In genomic region chr6:129686941-129687627, GRCh38 we compare ENCODE assay signal across 8 cellular contexts. TPM values are rescaled to one million over a fixed set of nuclear protein-coding genes. Genes with fewer than 3 reads are reported as not detected.
A peak's percentile ranks its signal among the peaks of the same experiment; 100 is the strongest.
DNase-seq lines count a peak whose midpoint lies in the region; ATAC-seq, FAIRE-seq and TF ChIP-seq lines count a peak whose summit lies in the region.

No MANE protein-coding gene starts in this region.

- DNase-seq in GDM1 (lab: John Stamatoyannopoulos, UW) (peak; percentile 70), Kasumi-1 (lab: John Stamatoyannopoulos, UW) (peak; percentile 76 to 81), activated T-cell treated with anti-CD3 and anti-CD28 coated beads for 48 hours (ENCODE audit: low read depth) (peak; percentile 31), left colon (no peak), posterior vena cava (ENCODE audit: low spot score) (no peak), NCI-H2081 treated with DMSO at 0.1 percent for 48 hours (lab: John Stamatoyannopoulos, UW) (no peak), kidney (no peak)

- no peaks in the 10 kb centered on the region for H3K9me3 ChIP-seq in kidney (ENCODE audit: control insufficient read depth in 1 of 2, low read length in 2 of 2)

- no peak for FAIRE-seq in kidney (lab: Jason Lieb, UNC)

- no peak for TF ChIP-seq CTCF in kidney (IDR thresholded peaks at IDR 0.05; ENCODE audit: borderline replicate concordance, extremely low read depth, insufficient read depth)

- ATAC-seq in GM21717 (IDR thresholded peaks at IDR 0.05; ENCODE audit: unreplicated experiment), result peak; percentile 75
- peak; percentile 33 for ATAC-seq in left colon

- intact Hi-C loops in left colon (cut with DNase I, micrococcal nuclease) (no loop called here), posterior vena cava (cut with DNase I) (no loop called here), kidney (cut with DNase I) (no loop called here)

- H3K36me3 ChIP-seq in kidney (ENCODE audit: control insufficient read depth in 1 of 2, insufficient read depth in 2 of 2, low read length in 2 of 2), result no peaks in the 10 kb centered on the region

- no peak overlapping the region for H3K27ac ChIP-seq in kidney (ENCODE audit: low read depth in 2 of 2, low read length in 2 of 2)

- no peak overlapping the region for H3K9ac ChIP-seq in kidney (ENCODE audit: low read length in 2 of 2)

- H3K4me3 ChIP-seq in kidney (ENCODE audit: low read length in 2 of 2), result no peak overlapping the region

- H3K4me1 ChIP-seq in kidney (ENCODE audit: control insufficient read depth in 1 of 2, insufficient read depth in 1 of 2, low read depth in 1 of 2, low read length in 2 of 2), result peaks cover 10% of the 10 kb centered on the region in 2 donors

RNA-seq across cellular contexts. Expression of gene ARHGAP18, which starts 22.9 kb away (rescaled TPM):
- 10 to 100 TPM; 19.9 to 26.9 TPM for total RNA-seq in left colon
- 10 to 100 TPM; 13.7 to 18.7 TPM for total RNA-seq in posterior vena cava
- 39.8 TPM for total RNA-seq in kidney
- polyA plus RNA-seq in kidney (ENCODE audit: insufficient read depth, low read depth, low replicate concordance), result 26.5 TPM

Comparison
In these comparisons a context has a peak if more than half of its experiments do, and no peak if none do; other contexts are left out.
1. DNase-seq: peak in GDM1 (single experiment), Kasumi-1 (2 of 2) and activated T-cell treated with anti-CD3 and anti-CD28 coated beads for 48 hours (single experiment); none in left colon (0 of 2), posterior vena cava (single experiment), NCI-H2081 treated with DMSO at 0.1 percent for 48 hours (single experiment) and kidney (single experiment).